ENCODE assay signal across 8 cellular contexts in the genomic region with DNA sequence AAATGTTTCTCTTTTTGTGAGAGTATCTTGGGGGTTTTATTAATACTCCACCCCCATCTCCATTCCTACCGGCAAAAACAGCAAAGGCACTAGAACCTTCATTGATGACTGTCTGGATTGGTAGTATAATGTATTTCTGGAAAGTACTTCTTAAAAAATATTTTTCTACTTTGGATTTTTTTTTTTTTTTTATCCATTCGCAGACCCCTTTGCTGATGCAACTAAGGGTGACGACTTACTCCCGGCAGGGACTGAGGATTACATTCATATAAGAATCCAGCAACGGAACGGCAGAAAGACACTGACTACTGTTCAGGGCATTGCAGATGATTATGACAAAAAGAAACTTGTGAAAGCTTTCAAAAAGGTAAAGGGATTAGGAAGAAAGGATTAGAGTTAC. TPM values are rescaled to one million over a fixed set of nuclear protein-coding genes. Genes with fewer than 3 reads are reported as not detected.
A peak's percentile ranks its signal among the peaks of the same experiment; 100 is the strongest.
DNase-seq lines count a peak whose midpoint lies in the region; ATAC-seq and TF ChIP-seq lines count a peak whose summit lies in the region.

No MANE protein-coding gene starts in this region.

- H3K4me3 Mint-ChIP-seq in CD4-positive, alpha-beta T cell = peak overlapping the region; percentile 100
- H3K4me3 Mint-ChIP-seq in naive B cell = peak overlapping the region; percentile 98 to 100 (median 100)

- POLR2A ChIA-PET in CD4-positive, alpha-beta T cell (lab: Charles Lee) = interaction anchor here (1.0 to 2.7 kb wide), 3 partner anchors 146 to 888 kb away, joined by 3 to 14 read pairs (median 4); a partner anchor contains a TSS

- H3K9me3 ChIP-seq in CD4-positive, alpha-beta T cell (ENCODE audit: control insufficient read depth, low read length) = no peaks in the 10 kb centered on the region

- peaks cover 50% of the 10 kb centered on the region for H3K4me1 Mint-ChIP-seq in CD4-positive, alpha-beta T cell (ENCODE audit: low read depth)
- peaks cover 10 to 43% (median 23%) of the 10 kb centered on the region in 3 donors for H3K4me1 Mint-ChIP-seq in naive B cell

- no peaks in the 10 kb centered on the region for H3K27me3 ChIP-seq in CD4-positive, alpha-beta T cell (ENCODE audit: control insufficient read depth, insufficient read depth, low read length)

- ATAC-seq in CD4-positive, alpha-beta T cell (ENCODE audit: poor library complexity) = no peak
- ATAC-seq in naive B cell (ENCODE audit: low read depth in 2 of 2) (no peak), HG02642 (IDR thresholded peaks at IDR 0.05; ENCODE audit: poor library complexity, unreplicated experiment) (no peak), GM19452 (IDR thresholded peaks at IDR 0.05; ENCODE audit: unreplicated experiment) (no peak)

- peak overlapping the region; percentile 100 for H3K27ac Mint-ChIP-seq in CD4-positive, alpha-beta T cell
- peak overlapping the region; percentile 99 to 100 (median 100) for H3K27ac Mint-ChIP-seq in naive B cell

- no peaks in the 10 kb centered on the region for H3K27me3 Mint-ChIP-seq in CD4-positive, alpha-beta T cell
- H3K27me3 Mint-ChIP-seq in naive B cell = no peaks in the 10 kb centered on the region

- intact Hi-C loops in CD4-positive, alpha-beta T cell (cut with DNase I, micrococcal nuclease) = loop anchor here in 1 of 2 experiments (5.0 kb wide), 3 partner anchors 892 to 1702 kb away; a partner anchor contains a TSS

- H3K27ac ChIP-seq in CD4-positive, alpha-beta T cell (ENCODE audit: low read depth, low read length) = peak overlapping the region; percentile 91

- DNase-seq in CD4-positive, alpha-beta T cell = no peak
- DNase-seq in NB4 (ENCODE audit: low read depth) (peak; percentile 20), dedifferentiated amniotic fluid mesenchymal stem cell (ENCODE audit: extremely low spot score) (peak; percentile 51), naive B cell (no peak), medulla oblongata (ENCODE audit: extremely low spot score) (no peak)
- DNase-seq in effector CD8-positive, alpha-beta T cell (lab: John Stamatoyannopoulos, UW) = no peak

- no peak for TF ChIP-seq CTCF in CD4-positive, alpha-beta T cell (IDR thresholded peaks at IDR 0.05)
- TF ChIP-seq CTCF in NB4 (IDR thresholded peaks at IDR 0.05; ENCODE audit: low read depth, low read length) = no peak

- peaks cover 57% of the 10 kb centered on the region for H3K36me3 Mint-ChIP-seq in CD4-positive, alpha-beta T cell (ENCODE audit: low read depth)
- H3K36me3 Mint-ChIP-seq in naive B cell = peaks cover 6 to 17% of the 10 kb centered on the region in 2 donors

- no peak for TF ChIP-seq POLR2A in NB4 (IDR thresholded peaks at IDR 0.05; ENCODE audit: extremely low read depth, insufficient read length)

- CTCF ChIA-PET in CD4-positive, alpha-beta T cell (lab: Charles Lee) = no interaction called here

- H3K9me3 Mint-ChIP-seq in CD4-positive, alpha-beta T cell = no peaks in the 10 kb centered on the region
- H3K9me3 Mint-ChIP-seq in naive B cell = no peaks in the 10 kb centered on the region

- peak overlapping the region; percentile 81 for H3K4me3 ChIP-seq in NB4 (ENCODE audit: low read depth, low read length)

RNA-seq across cellular contexts. Expression of a gene that starts 1.2 kb away (rescaled TPM):
- 100 to 1,000 TPM; 112 to 120 TPM for total RNA-seq in CD4-positive, alpha-beta T cell
- polyA plus RNA-seq in naive B cell (ENCODE audit: low read depth in 6 of 6) = 100 to 1,000 TPM in 2 of 6 donors, 10 to 100 TPM in 4; 92.3 to 142 (median 97.8) TPM

Comparison
In these comparisons a context has a peak if more than half of its experiments do, and no peak if none do; other contexts are left out.
1. DNase-seq: peak in NB4 (single experiment) and dedifferentiated amniotic fluid mesenchymal stem cell (single experiment); none in CD4-positive, alpha-beta T cell (0 of 10), naive B cell (single experiment), medulla oblongata (single experiment) and effector CD8-positive, alpha-beta T cell (single experiment).